8 cellular contexts compared by ENCODE assay signal in the genomic region with DNA sequence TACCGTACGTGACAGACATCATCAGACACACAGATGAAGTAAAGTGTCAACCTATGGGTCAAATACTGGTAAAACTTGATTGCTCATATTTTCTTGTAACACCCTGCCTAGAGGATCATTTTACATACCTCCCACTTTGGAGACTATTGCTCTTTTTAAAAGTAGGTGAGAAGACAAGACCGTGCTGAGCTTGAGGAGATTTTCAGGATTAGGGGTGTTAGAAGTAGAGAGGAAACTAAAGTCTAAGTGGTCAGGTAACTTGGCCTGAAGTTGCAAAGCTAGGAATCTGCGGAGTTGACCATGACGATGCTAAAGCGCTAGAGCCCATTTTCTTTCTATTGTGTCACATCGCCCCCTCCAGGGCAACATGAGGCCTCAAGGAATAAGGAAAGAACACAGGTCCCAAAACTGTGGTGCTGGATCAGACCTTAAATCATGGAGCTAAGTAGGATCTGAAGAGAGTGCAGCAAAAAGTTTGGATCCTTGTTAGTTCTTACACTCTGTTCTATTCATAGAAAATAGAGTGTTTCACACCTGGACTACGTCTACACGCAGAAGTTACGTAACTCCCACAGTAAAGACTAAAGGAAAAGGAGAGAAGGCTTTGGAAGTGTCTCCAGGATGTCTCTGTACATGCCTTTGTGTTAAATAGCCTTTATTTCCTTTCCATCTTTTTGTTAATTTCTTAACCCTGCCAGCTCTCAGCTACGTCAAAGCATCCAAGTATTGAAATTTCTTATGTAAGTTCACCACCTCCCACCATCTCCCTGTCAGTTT. TPM values are rescaled to one million over a fixed set of nuclear protein-coding genes. Genes with fewer than 3 reads are reported as not detected.
DNase-seq lines count a peak whose midpoint lies in the region; ATAC-seq and TF ChIP-seq lines count a peak whose summit lies in the region.

No MANE protein-coding gene starts in this region.

- no peak overlapping the region for H2AFZ ChIP-seq in OCI-LY3 (ENCODE audit: low read depth, low read length)

- H3K79me2 ChIP-seq in OCI-LY3 (ENCODE audit: low read length) = peaks cover 5% of the 10 kb centered on the region; the same call in 1 of the 2 replicates

- peak overlapping the region; percentile 52 for H3K4me2 ChIP-seq in OCI-LY3 (ENCODE audit: low read length)

- peak; percentile 68 for TF ChIP-seq CTCF in BJ (IDR thresholded peaks at IDR 0.05; ENCODE audit: insufficient read depth, low read depth, low read length)
- TF ChIP-seq CTCF in GM13977 (IDR thresholded peaks at IDR 0.05; ENCODE audit: extremely low read depth, insufficient read depth, missing control alignments) = peak; percentile 78
- peak; percentile 79 for TF ChIP-seq CTCF in OCI-LY3 (IDR thresholded peaks at IDR 0.05; ENCODE audit: low read depth, low read length)
- TF ChIP-seq CTCF in choroid plexus epithelial cell (conservative IDR thresholded peaks at IDR 0.05; ENCODE audit: low read depth, low read length) = peak; percentile 91
- TF ChIP-seq CTCF in left lung (IDR thresholded peaks at IDR 0.05) = peak; percentile 53 to 62

- in situ Hi-C loops in GM13977 (cut with MboI; ENCODE audit: low pct_unique_long_range_greater_than_20kb, low sequenced_read_pairs, unreplicated experiment) = no loop called here

- H3K4me1 ChIP-seq in OCI-LY3 (ENCODE audit: low read length) = peaks cover 6% of the 10 kb centered on the region; the same call in 1 of the 2 replicates
- H3K4me1 ChIP-seq in left lung = peaks cover 0 to 13% of the 10 kb centered on the region in 2 donors

- POLR2A ChIA-PET in BJ (lab: Charles Lee) = no interaction called here

- H3K27me3 ChIP-seq in BJ (ENCODE audit: control insufficient read depth, insufficient read depth, low read length) = no peaks in the 10 kb centered on the region
- no peaks in the 10 kb centered on the region for H3K27me3 ChIP-seq in OCI-LY3 (ENCODE audit: low read depth, low read length)
- no peaks in the 10 kb centered on the region for H3K27me3 ChIP-seq in left lung

- H4K20me1 ChIP-seq in OCI-LY3 (ENCODE audit: insufficient read depth, low read length) = 0 out of 2 replicates have a peak, but pooled peaks cover 1% of the 10 kb centered on the region

- no peaks in the 10 kb centered on the region for H3K36me3 ChIP-seq in BJ (ENCODE audit: control insufficient read depth, insufficient read depth, low read length)
- no peaks in the 10 kb centered on the region for H3K36me3 ChIP-seq in OCI-LY3 (replicated peaks; ENCODE audit: low read depth, low read length)
- H3K36me3 ChIP-seq in left lung = no peaks in the 10 kb centered on the region

- H3K9ac ChIP-seq in OCI-LY3 (ENCODE audit: low read length) = no peak overlapping the region

- H3K4me3 ChIP-seq in BJ (ENCODE audit: low read depth, low read length) (no peak overlapping the region), OCI-LY3 (ENCODE audit: low read length) (peak overlapping the region; percentile 33; the same call in 1 of the 2 replicates), choroid plexus epithelial cell (ENCODE audit: low read depth, low read length) (peak overlapping the region; percentile 15), left lung (no peak overlapping the region)

- no peak for DNase-seq in BJ (ENCODE audit: low read depth)
- peak; percentile 41 for DNase-seq in GM13977 (ENCODE audit: low spot score)
- peak; percentile 88 for DNase-seq in choroid plexus epithelial cell (ENCODE audit: low read depth)
- DNase-seq in left lung = peak in 1 of 2 donors; percentile 60
- peak; percentile 84 for DNase-seq in superior temporal gyrus (ENCODE audit: extremely low spot score)
- no peak for DNase-seq in GOT3 (lab: John Stamatoyannopoulos, UW)
- DNase-seq in T-helper 9 cell = no peak

- CTCF ChIA-PET in BJ (lab: Yijun Ruan, JAX) = interaction anchor here (0.6 to 2.4 kb wide), 19 partner anchors 9 to 391 kb away, joined by 3 to 38 read pairs (median 3); a partner anchor contains a TSS

- no peaks in the 10 kb centered on the region for H3K9me3 ChIP-seq in OCI-LY3 (ENCODE audit: insufficient read depth, low read length)
- H3K9me3 ChIP-seq in left lung = no peaks in the 10 kb centered on the region

- intact Hi-C loops in left lung (cut with DNase I) = loop anchor here in 1 of 2 donors (10.0 kb wide), 1 partner anchor 60 kb away; no protein-coding TSS in a partner anchor

- H3K27ac ChIP-seq in OCI-LY3 (ENCODE audit: low read length) = no peak overlapping the region
- no peak overlapping the region for H3K27ac ChIP-seq in left lung

- peak; percentile 98 for ATAC-seq in left lung

RNA-seq across cellular contexts. Expression of a gene that starts 8.7 kb away (rescaled TPM):
- 7.7 and 9.2 TPM in 2 replicates for polyA plus RNA-seq in BJ (2011; rRNA removed)
- 7.2 and 7.5 TPM in 2 replicates for polyA minus RNA-seq in BJ (2011; rRNA and poly(A)+ RNA removed)
- 10 to 100 TPM; 17.6 to 25.6 TPM for total RNA-seq in left lung

Comparison
In these comparisons a context has a peak if more than half of its experiments do, and no peak if none do; other contexts are left out.
1. DNase-seq: peak in GM13977 (single experiment), choroid plexus epithelial cell (single experiment) and superior temporal gyrus (single experiment); none in BJ (single experiment), GOT3 (single experiment) and T-helper 9 cell (single experiment).
2. H3K4me3 ChIP-seq: peak in OCI-LY3 (single experiment) and choroid plexus epithelial cell (single experiment); none in BJ (single experiment) and left lung (0 of 2).
3. Peak in every context shown above with its lines, with median percentiles within 50 percentile points of each other: CTCF ChIP-seq.